ENCODE assay signal across 9 cellular contexts in genomic region chr1:12924368-12924767, GRCh38. TPM values are rescaled to one million over a fixed set of nuclear protein-coding genes. Genes with fewer than 3 reads are reported as not detected.
"Had no signal": no experiment of that assay in that cellular context is flagged by ENCODE, and none has a peak within 500 bp of the region (broad histone marks: within the 10 kb centered on the region; RNA-seq: fewer than 3 reads in every experiment).

No MANE protein-coding gene starts in this region.

RNA-seq across cellular contexts. Expression of gene PRAMEF7, which starts 8.0 kb away (rescaled TPM):
- total RNA-seq: activated CD4-positive, alpha-beta memory T cell treated with anti-CD3 and anti-CD28 coated beads, Interleukin-2, amount 10 ng/mL, durations not matched to agents 7 days and 5 days; activated CD8-positive, alpha-beta memory T cell treated with anti-CD3 and anti-CD28 coated beads, Interleukin-2, amount 10 ng/mL, durations not matched to agents 7 days and 5 days; cerebellum; LHCN-M2; OCI-LY7; RPMI7951; SJSA1; T-helper 1 cell treated with Interleukin-12 subunit alpha and Interleukin-12 subunit beta and Interleukin-4 antibody, amounts not matched to agents 30 ng/mL and 1 ng/mL, for 36 hours; T-helper 2 cell treated with Interferon-gamma antibody and Interleukin-4, amounts not matched to agents 100 ng/mL and 5 ng/mL, for 36 hours had no signal

RNA-seq across cellular contexts. Expression of gene PRAMEF6, which starts 23.0 kb away (rescaled TPM):
- total RNA-seq: activated CD4-positive, alpha-beta memory T cell treated with anti-CD3 and anti-CD28 coated beads, Interleukin-2, amount 10 ng/mL, durations not matched to agents 7 days and 5 days; activated CD8-positive, alpha-beta memory T cell treated with anti-CD3 and anti-CD28 coated beads, Interleukin-2, amount 10 ng/mL, durations not matched to agents 7 days and 5 days; cerebellum; LHCN-M2; OCI-LY7; RPMI7951; SJSA1; T-helper 1 cell treated with Interleukin-12 subunit alpha and Interleukin-12 subunit beta and Interleukin-4 antibody, amounts not matched to agents 30 ng/mL and 1 ng/mL, for 36 hours; T-helper 2 cell treated with Interferon-gamma antibody and Interleukin-4, amounts not matched to agents 100 ng/mL and 5 ng/mL, for 36 hours had no signal

RNA-seq across cellular contexts. Expression of gene PRAMEF10, which starts 26.3 kb away (rescaled TPM):
- total RNA-seq: activated CD4-positive, alpha-beta memory T cell treated with anti-CD3 and anti-CD28 coated beads, Interleukin-2, amount 10 ng/mL, durations not matched to agents 7 days and 5 days; activated CD8-positive, alpha-beta memory T cell treated with anti-CD3 and anti-CD28 coated beads, Interleukin-2, amount 10 ng/mL, durations not matched to agents 7 days and 5 days; cerebellum; LHCN-M2; OCI-LY7; RPMI7951; SJSA1; T-helper 1 cell treated with Interleukin-12 subunit alpha and Interleukin-12 subunit beta and Interleukin-4 antibody, amounts not matched to agents 30 ng/mL and 1 ng/mL, for 36 hours; T-helper 2 cell treated with Interferon-gamma antibody and Interleukin-4, amounts not matched to agents 100 ng/mL and 5 ng/mL, for 36 hours had no signal

RNA-seq across cellular contexts. Expression of gene PRAMEF4, which starts 38.4 kb away (rescaled TPM):
- total RNA-seq: activated CD4-positive, alpha-beta memory T cell treated with anti-CD3 and anti-CD28 coated beads, Interleukin-2, amount 10 ng/mL, durations not matched to agents 7 days and 5 days; activated CD8-positive, alpha-beta memory T cell treated with anti-CD3 and anti-CD28 coated beads, Interleukin-2, amount 10 ng/mL, durations not matched to agents 7 days and 5 days; cerebellum; LHCN-M2; OCI-LY7; RPMI7951; SJSA1; T-helper 1 cell treated with Interleukin-12 subunit alpha and Interleukin-12 subunit beta and Interleukin-4 antibody, amounts not matched to agents 30 ng/mL and 1 ng/mL, for 36 hours; T-helper 2 cell treated with Interferon-gamma antibody and Interleukin-4, amounts not matched to agents 100 ng/mL and 5 ng/mL, for 36 hours had no signal
